8 cellular contexts compared by ENCODE assay signal in the genomic region with DNA sequence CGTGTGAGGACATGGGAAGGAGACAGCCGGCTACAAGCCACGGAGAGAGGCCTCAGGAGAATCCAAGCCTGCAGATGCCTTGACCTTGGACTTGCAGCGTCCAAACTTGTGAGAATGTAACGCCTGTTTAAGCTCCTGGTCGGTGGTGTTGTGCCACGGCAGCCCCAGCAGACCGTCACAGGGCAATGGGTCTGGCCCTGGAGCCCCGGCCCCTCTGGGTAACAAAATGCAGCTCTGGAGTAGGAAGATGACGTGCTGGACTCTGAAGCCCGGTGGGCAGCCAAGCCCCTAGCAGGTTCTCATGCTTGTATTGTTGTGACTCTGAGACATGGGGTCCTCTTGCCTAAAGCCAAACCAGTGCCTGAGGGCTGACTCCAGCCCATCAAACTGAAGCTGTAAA.
"Had no signal": no experiment of that assay in that cellular context is flagged by ENCODE, and none has a peak within 500 bp of the region (broad histone marks: within the 10 kb centered on the region; RNA-seq: fewer than 3 reads in every experiment).

No MANE protein-coding gene starts in this region.

- H3K36me3 ChIP-seq: HAP-1 had no signal

- H3K4me3 Mint-ChIP-seq: HFFc6 had no signal

- DNase-seq: GM23248, GOT3, H7, HFFc6, IMR-90 had no signal

- H3K4me3 ChIP-seq: GM23248, HAP-1, K562 had no signal

- H3K27ac Mint-ChIP-seq: HFFc6 had no signal

- H3K4me1 ChIP-seq: HAP-1 had no signal

- H3K27ac ChIP-seq: GM23248, HL-60 had no signal

- H3K9ac ChIP-seq: GM23248 had no signal

- H2AFZ ChIP-seq: GM23248 had no signal

- H3K9me3 ChIP-seq: HAP-1 had no signal
